26 cellular contexts compared by ENCODE assay signal in genomic region chr1:145729196-145729595, GRCh38. TPM values are rescaled to one million over a fixed set of nuclear protein-coding genes. Genes with fewer than 3 reads are reported as not detected.
DNase-seq lines count a peak whose midpoint lies in the region; ATAC-seq and TF ChIP-seq lines count a peak whose summit lies in the region.
"Had no signal": no experiment of that assay in that cellular context is flagged by ENCODE, and none has a peak within 500 bp of the region (broad histone marks: within the 10 kb centered on the region; RNA-seq: fewer than 3 reads in every experiment).

No MANE protein-coding gene starts in this region.

- H3K27ac ChIP-seq in WERI-Rb-1 (no peak overlapping the region), gastroesophageal sphincter (no peak overlapping the region)
- H3K27ac ChIP-seq: BLaER1, SJCRH30 had no signal

- no peak for TF ChIP-seq POLR2A in gastroesophageal sphincter (IDR thresholded peaks at IDR 0.05)

- H3K9me3 ChIP-seq in WERI-Rb-1 (ENCODE audit: severe bottlenecking) = no peaks in the 10 kb centered on the region
- no peaks in the 10 kb centered on the region for H3K9me3 ChIP-seq in gastroesophageal sphincter
- H3K9me3 ChIP-seq: BLaER1, SJCRH30 had no signal

- no peaks in the 10 kb centered on the region for H3K4me1 ChIP-seq in gastroesophageal sphincter
- H3K4me1 ChIP-seq: SJCRH30 had no signal

- no peaks in the 10 kb centered on the region for H3K27me3 ChIP-seq in WERI-Rb-1 (ENCODE audit: insufficient read depth, low read depth, severe bottlenecking)
- no peaks in the 10 kb centered on the region for H3K27me3 ChIP-seq in gastroesophageal sphincter
- H3K27me3 ChIP-seq: BLaER1, SJCRH30 had no signal

- H3K36me3 Mint-ChIP-seq in natural killer cell (peaks cover 9% of the 10 kb centered on the region), mesothelial cell of epicardium (no peaks in the 10 kb centered on the region)
- H3K36me3 Mint-ChIP-seq in natural killer cell treated with Interleukin-12 subunit alpha and Interleukin-12 subunit beta and Interleukin-15 and Interleukin-18, amount 100 ng/mL, for 72 hours = no peaks in the 10 kb centered on the region
- H3K36me3 Mint-ChIP-seq: CD4-positive, CD25-positive, alpha-beta regulatory T cell had no signal

- H3K27me3 Mint-ChIP-seq in natural killer cell (ENCODE audit: low read depth in 2 of 2) (no peaks in the 10 kb centered on the region), mesothelial cell of epicardium (ENCODE audit: low read depth) (no peaks in the 10 kb centered on the region)
- H3K27me3 Mint-ChIP-seq in natural killer cell treated with Interleukin-12 subunit alpha and Interleukin-12 subunit beta and Interleukin-15 and Interleukin-18, amount 100 ng/mL, for 72 hours = no peaks in the 10 kb centered on the region
- H3K27me3 Mint-ChIP-seq: CD4-positive, CD25-positive, alpha-beta regulatory T cell had no signal

- H3K4me3 ChIP-seq in WERI-Rb-1 (ENCODE audit: low read depth, low read length) (no peak overlapping the region), gastroesophageal sphincter (no peak overlapping the region)
- H3K4me3 ChIP-seq: BLaER1, GM12878, SJCRH30 had no signal

- peaks cover 24 to 29% of the 10 kb centered on the region in 2 donors for H3K4me1 Mint-ChIP-seq in natural killer cell
- peaks cover 0 to 19% of the 10 kb centered on the region in 2 donors for H3K4me1 Mint-ChIP-seq in natural killer cell treated with Interleukin-12 subunit alpha and Interleukin-12 subunit beta and Interleukin-15 and Interleukin-18, amount 100 ng/mL, for 72 hours (ENCODE audit: low read depth in 2 of 2)
- H3K4me1 Mint-ChIP-seq in mesothelial cell of epicardium = no peaks in the 10 kb centered on the region
- H3K4me1 Mint-ChIP-seq: CD4-positive, CD25-positive, alpha-beta regulatory T cell had no signal

- DNase-seq in natural killer cell = no peak
- no peak for DNase-seq in natural killer cell treated with Interleukin-12 subunit alpha and Interleukin-12 subunit beta and Interleukin-15 and Interleukin-18, amount 100 ng/mL, for 72 hours (ENCODE audit: low spot score)
- DNase-seq in WERI-Rb-1 = peak; percentile 90
- DNase-seq in iris pigment epithelial cell (ENCODE audit: low read depth) = peak; percentile 20
- DNase-seq in dermis blood vessel endothelial cell = no peak
- DNase-seq in stimulated activated CD4-positive, alpha-beta T cell treated with anti-CD3 and anti-CD28 coated beads, Interleukin-15, amount 100 ng/mL, for 24 hours = no peak
- no peak for DNase-seq in mesothelial cell of epicardium (ENCODE audit: low spot score in 2 of 2, unreplicated experiment in 2 of 2)
- DNase-seq: 8988T; ACHN; CD4-positive, CD25-positive, alpha-beta regulatory T cell; Karpas-422; NCI-H1092 treated with DMSO at 0.1 percent for 48 hours; NCI-H1436; NCI-H187; NCI-H2171 treated with DMSO at 0.1 percent for 48 hours; NCI-H345; NCI-H510A treated with DMSO at 0.1 percent for 48 hours; PC-3; SJCRH30 had no signal

- WGBS in gastroesophageal sphincter (ENCODE audit: low coverage in 1 of 2), 2 donors = 39 to 70% methylated on average over 3 to 5 of the region's 5 CpGs

- no peak overlapping the region for H3K4me3 Mint-ChIP-seq in natural killer cell
- H3K4me3 Mint-ChIP-seq in natural killer cell treated with Interleukin-12 subunit alpha and Interleukin-12 subunit beta and Interleukin-15 and Interleukin-18, amount 100 ng/mL, for 72 hours = no peak overlapping the region
- no peak overlapping the region for H3K4me3 Mint-ChIP-seq in mesothelial cell of epicardium
- H3K4me3 Mint-ChIP-seq: CD4-positive, CD25-positive, alpha-beta regulatory T cell had no signal

- intact Hi-C loops in natural killer cell (cut with micrococcal nuclease) = no loop called here

- ATAC-seq in natural killer cell = no peak
- no peak for ATAC-seq in natural killer cell treated with Interleukin-12 subunit alpha and Interleukin-12 subunit beta and Interleukin-15 and Interleukin-18, amount 100 ng/mL, for 72 hours
- no peak for ATAC-seq in gastroesophageal sphincter
- ATAC-seq: GM12878, PC-3, Right ventricle myocardium inferior had no signal

- H3K27ac Mint-ChIP-seq in natural killer cell (peak overlapping the region; percentile 29 to 49), mesothelial cell of epicardium (no peak overlapping the region)
- peak overlapping the region in 1 of 2 donors; percentile 76 for H3K27ac Mint-ChIP-seq in natural killer cell treated with Interleukin-12 subunit alpha and Interleukin-12 subunit beta and Interleukin-15 and Interleukin-18, amount 100 ng/mL, for 72 hours
- H3K27ac Mint-ChIP-seq: CD4-positive, CD25-positive, alpha-beta regulatory T cell had no signal

- TF ChIP-seq CTCF in natural killer cell (IDR thresholded peaks at IDR 0.05) (no peak), WERI-Rb-1 (IDR thresholded peaks at IDR 0.05; ENCODE audit: low read depth, low read length) (no peak), gastroesophageal sphincter (IDR thresholded peaks at IDR 0.05) (no peak), mesothelial cell of epicardium (IDR thresholded peaks at IDR 0.05; ENCODE audit: unreplicated experiment) (no peak)

- H3K36me3 ChIP-seq in WERI-Rb-1 (no peaks in the 10 kb centered on the region), gastroesophageal sphincter (no peaks in the 10 kb centered on the region)
- H3K36me3 ChIP-seq: SJCRH30 had no signal

- H3K9me3 Mint-ChIP-seq in natural killer cell (no peaks in the 10 kb centered on the region), mesothelial cell of epicardium (peaks cover 3% of the 10 kb centered on the region)
- H3K9me3 Mint-ChIP-seq in natural killer cell treated with Interleukin-12 subunit alpha and Interleukin-12 subunit beta and Interleukin-15 and Interleukin-18, amount 100 ng/mL, for 72 hours = no peaks in the 10 kb centered on the region
- H3K9me3 Mint-ChIP-seq: CD4-positive, CD25-positive, alpha-beta regulatory T cell had no signal

- no peak for TF ChIP-seq EP300 in gastroesophageal sphincter (IDR thresholded peaks at IDR 0.05)

RNA-seq across cellular contexts. Expression of gene CD160, which starts 9.9 kb away (rescaled TPM):
- total RNA-seq in natural killer cell (100 to 1,000 TPM in 1 of 3 donors, 10 to 100 TPM in 2; 77.7 to 150 (median 83.4) TPM), dermis blood vessel endothelial cell (not detected in 2 replicates), gastroesophageal sphincter (1 to 10 TPM in 1 of 4 donors, under 1 TPM in 1, not detected in 2; 0.23 to 1.0 TPM), mesothelial cell of epicardium (0.23 TPM in 1 of 3 replicates, not detected in the others)
- total RNA-seq in natural killer cell treated with Interleukin-12 subunit alpha and Interleukin-12 subunit beta and Interleukin-15 and Interleukin-18, amount 100 ng/mL, for 72 hours = under 1 TPM; 0.31 to 0.33 TPM
- total RNA-seq: CD4-positive, CD25-positive, alpha-beta regulatory T cell; H4; HT-29; PC-3; Right ventricle myocardium inferior; RPMI7951; SJCRH30 had no signal

RNA-seq across cellular contexts. Expression of gene PDZK1, which starts 22.0 kb away (rescaled TPM):
- total RNA-seq in natural killer cell = 1 to 10 TPM in 2 of 3 donors, under 1 TPM in 1; 0.96 to 2.9 (median 1.4) TPM
- total RNA-seq in natural killer cell treated with Interleukin-12 subunit alpha and Interleukin-12 subunit beta and Interleukin-15 and Interleukin-18, amount 100 ng/mL, for 72 hours = under 1 TPM; 0.31 to 0.98 TPM
- 0.33 and 0.34 TPM in 2 replicates for total RNA-seq in dermis blood vessel endothelial cell
- total RNA-seq in gastroesophageal sphincter = under 1 TPM in 2 of 4 donors, not detected in 2; 0.46 to 0.87 TPM
- total RNA-seq in mesothelial cell of epicardium = 0.34 to 0.64 TPM (median 0.51 TPM) in 3 replicates
- total RNA-seq: CD4-positive, CD25-positive, alpha-beta regulatory T cell; H4 had no signal

Comparison
In these comparisons a context has a peak if more than half of its experiments do, and no peak if none do; other contexts are left out.
1. RNA of gene CD160, which starts 9.9 kb away (total RNA-seq): 77.7 to 150 TPM in natural killer cell; 0.31 to 0.33 TPM in natural killer cell treated with Interleukin-12 subunit alpha and Interleukin-12 subunit beta and Interleukin-15 and Interleukin-18, amount 100 ng/mL, for 72 hours, 0.23 to 1.0 TPM in gastroesophageal sphincter, 0.23 TPM in mesothelial cell of epicardium and not detected in dermis blood vessel endothelial cell; every median in the first group is over 10 times any median in the second.
2. DNase-seq: peak in WERI-Rb-1 (single experiment) and iris pigment epithelial cell (single experiment); none in natural killer cell (single experiment), natural killer cell treated with Interleukin-12 subunit alpha and Interleukin-12 subunit beta and Interleukin-15 and Interleukin-18, amount 100 ng/mL, for 72 hours (single experiment), dermis blood vessel endothelial cell (single experiment), stimulated activated CD4-positive, alpha-beta T cell treated with anti-CD3 and anti-CD28 coated beads, Interleukin-15, amount 100 ng/mL, for 24 hours (single experiment) and mesothelial cell of epicardium (0 of 2).